Comparison of ENCODE assay signal across 8 cellular contexts in genomic region chr22:24525416-24526037, GRCh38. TPM values are rescaled to one million over a fixed set of nuclear protein-coding genes. Genes with fewer than 3 reads are reported as not detected.
A peak's percentile ranks its signal among the peaks of the same experiment; 100 is the strongest.
DNase-seq lines count a peak whose midpoint lies in the region; ATAC-seq and TF ChIP-seq lines count a peak whose summit lies in the region.

No MANE protein-coding gene starts in this region.

- intact Hi-C loops in body of pancreas (cut with DNase I), result no loop called here

- no peak overlapping the region for H3K27ac ChIP-seq in body of pancreas

- no peak overlapping the region for H3K27ac Mint-ChIP-seq in HFFc6
- H3K27ac Mint-ChIP-seq in immature natural killer cell, result no peak overlapping the region

- H3K9me3 ChIP-seq in body of pancreas, result no peaks in the 10 kb centered on the region

- H3K36me3 Mint-ChIP-seq in HFFc6 (ENCODE audit: low read depth) (no peaks in the 10 kb centered on the region), immature natural killer cell (no peaks in the 10 kb centered on the region)

- peaks cover 15% of the 10 kb centered on the region for H3K4me1 ChIP-seq in body of pancreas

- no peak for TF ChIP-seq POLR2A in body of pancreas (IDR thresholded peaks at IDR 0.05)

- no peaks in the 10 kb centered on the region for H3K27me3 ChIP-seq in body of pancreas

- H3K27me3 Mint-ChIP-seq in HFFc6 (ENCODE audit: insufficient read depth) (peaks cover 7% of the 10 kb centered on the region), immature natural killer cell (ENCODE audit: low read depth in 3 of 3) (peaks cover 0 to 4% (median 2%) of the 10 kb centered on the region in 3 donors)

- no peak overlapping the region for H3K4me3 ChIP-seq in body of pancreas

- DNase-seq in GDM1 (lab: John Stamatoyannopoulos, UW) (peak; percentile 59), HFFc6 (peak; percentile 51), NCI-H1694 (lab: John Stamatoyannopoulos, UW) (peak; percentile 70), UCSD-AML1 (lab: John Stamatoyannopoulos, UW; ENCODE audit: unreplicated experiment) (peak; percentile 78), body of pancreas (peak; percentile 79 to 87 (median 82)), immature natural killer cell (peak; percentile 57 to 66 (median 66)), amniotic stem cell (lab: John Stamatoyannopoulos, UW) (no peak)
- peak; percentile 38 to 72 (median 50) for DNase-seq in stimulated activated CD4-positive, alpha-beta T cell treated with anti-CD3 and anti-CD28 coated beads, Interleukin-1b, Interleukin-23, amount 100 ng/mL, for 24 hours (ENCODE audit: low read depth in 4 of 4, low spot score in 1 of 4)

- peaks cover 41% of the 10 kb centered on the region for H3K4me1 Mint-ChIP-seq in HFFc6 (ENCODE audit: low read depth)
- H3K4me1 Mint-ChIP-seq in immature natural killer cell, result peaks cover 4 to 6% of the 10 kb centered on the region in 2 donors

- WGBS in body of pancreas, 2 donors, result 1 to 5% methylated on average over 10 to 12 of the region's 12 CpGs

- H3K4me3 Mint-ChIP-seq in HFFc6 (no peak overlapping the region), immature natural killer cell (no peak overlapping the region)

- H3K36me3 ChIP-seq in body of pancreas (replicated peaks in 1 of 2; ENCODE audit: insufficient read depth in 1 of 2, low read depth in 2 of 2), result no peaks in the 10 kb centered on the region

- ATAC-seq in body of pancreas, result peak; percentile 83

- H3K9me3 Mint-ChIP-seq in HFFc6 (no peaks in the 10 kb centered on the region), immature natural killer cell (no peaks in the 10 kb centered on the region)

- TF ChIP-seq CTCF in HFFc6 (IDR thresholded peaks at IDR 0.05), result peak; percentile 90
- TF ChIP-seq CTCF in body of pancreas (IDR thresholded peaks at IDR 0.05), result peak; percentile 71 to 87 (median 80)

RNA-seq across cellular contexts. Expression of gene GUCD1, which starts 29.4 kb away (rescaled TPM):
- 10 to 100 TPM; 82.4 to 99.5 (median 89.0) TPM for total RNA-seq in HFFc6 (2021; fragmentation: NEBNext Ultra II Directional; extraction: Animal tissue kit (Norgen Biotek cat#: 25700))
- 10 to 100 TPM; 44.4 to 58.7 TPM for total RNA-seq in body of pancreas
- 10 to 100 TPM; 41.1 to 65.1 (median 64.1) TPM for polyA plus RNA-seq in immature natural killer cell

RNA-seq across cellular contexts. Expression of gene SNRPD3, which starts 30.3 kb away (rescaled TPM):
- total RNA-seq in HFFc6 (2021; fragmentation: NEBNext Ultra II Directional; extraction: Animal tissue kit (Norgen Biotek cat#: 25700)), result 100 to 1,000 TPM in 5 of 6 experiments, 10 to 100 TPM in 1; 98.9 to 108 (median 104) TPM
- 10 to 100 TPM; 30.4 to 65.6 TPM for total RNA-seq in body of pancreas
- 100 to 1,000 TPM in 2 of 3 donors, 10 to 100 TPM in 1; 56.6 to 116 (median 113) TPM for polyA plus RNA-seq in immature natural killer cell

RNA-seq across cellular contexts. Expression of gene UPB1, which starts 30.4 kb away (rescaled TPM):
- under 1 TPM in 4 of 6 experiments, not detected in 2; 0.07 to 0.14 (median 0.12) TPM for total RNA-seq in HFFc6 (2021; fragmentation: NEBNext Ultra II Directional; extraction: Animal tissue kit (Norgen Biotek cat#: 25700))
- under 1 TPM in 1 of 2 donors, not detected in 1; 0.52 TPM for total RNA-seq in body of pancreas
- not detected for polyA plus RNA-seq in immature natural killer cell
